ENCODE assay signal across 10 cellular contexts in genomic region chr14:97306785-97307246, GRCh38.
DNase-seq lines count a peak whose midpoint lies in the region; ATAC-seq, FAIRE-seq and TF ChIP-seq lines count a peak whose summit lies in the region.
"Had no signal": no experiment of that assay in that cellular context is flagged by ENCODE, and none has a peak within 500 bp of the region (broad histone marks: within the 10 kb centered on the region; RNA-seq: fewer than 3 reads in every experiment).

No MANE protein-coding gene starts in this region.

- TF ChIP-seq CTCF in GM06990 (IDR thresholded peaks at IDR 0.05; ENCODE audit: insufficient read depth, low read length, poor library complexity, severe bottlenecking), result no peak
- TF ChIP-seq CTCF in astrocyte (IDR thresholded peaks at IDR 0.05; ENCODE audit: insufficient read depth, low read depth, low read length), result no peak
- no peak for TF ChIP-seq CTCF in H9 (conservative IDR thresholded peaks at IDR 0.05)

- H2BK5ac ChIP-seq in H9 (ENCODE audit: insufficient read length, low read length), result no peak overlapping the region

- no peak overlapping the region for H2BK12ac ChIP-seq in H9 (ENCODE audit: insufficient read length, low read depth, low read length)

- H3K14ac ChIP-seq in H9 (ENCODE audit: insufficient read depth, low read length), result no peak overlapping the region

- H3K4me2 ChIP-seq in astrocyte (ENCODE audit: low read length) (peak overlapping the region; percentile 34), H9 (ENCODE audit: insufficient read depth, insufficient read length, low read length) (no peak overlapping the region)

- H3K4ac ChIP-seq in H9 (ENCODE audit: low read depth, low read length), result no peak overlapping the region

- H3K27me3 Mint-ChIP-seq in astrocyte (ENCODE audit: low read depth, unreplicated experiment), result peaks cover 8% of the 10 kb centered on the region
- no peaks in the 10 kb centered on the region; the same call in 1 of the 2 replicates for H3K27me3 Mint-ChIP-seq in H9 (ENCODE audit: low read depth)

- H3K27ac Mint-ChIP-seq in astrocyte (ENCODE audit: unreplicated experiment) (no peak overlapping the region), H9 (no peak overlapping the region)

- H2BK15ac ChIP-seq in H9 (ENCODE audit: low read depth, low read length), result no peak overlapping the region

- H2BK20ac ChIP-seq in H9 (ENCODE audit: low read depth, low read length, poor library complexity, severe bottlenecking), result no peak overlapping the region

- H3K79me1 ChIP-seq in H9 (ENCODE audit: insufficient read depth, low read depth, low read length, poor library complexity, severe bottlenecking), result no peaks in the 10 kb centered on the region

- no peak overlapping the region for H3K4me3 ChIP-seq in GM06990 (replicated peaks; ENCODE audit: low read depth, low read length)
- H3K4me3 ChIP-seq in astrocyte (ENCODE audit: insufficient read depth, low read depth, low read length), result no peak overlapping the region
- H3K4me3 ChIP-seq: SK-N-MC had no signal

- DNase-seq in GM06990 (ENCODE audit: extremely low read depth, insufficient read length) (peak; percentile 61), astrocyte (ENCODE audit: low read depth) (peak; percentile 75), UCSD-AML1 (lab: John Stamatoyannopoulos, UW; ENCODE audit: unreplicated experiment) (no peak), EL (no peak), foreskin melanocyte (no peak), H9 (no peak)
- DNase-seq: right cardiac atrium had no signal

- no peak overlapping the region for H2BK120ac ChIP-seq in H9 (ENCODE audit: low read depth, low read length, poor library complexity, severe bottlenecking)

- H3K36me3 Mint-ChIP-seq in astrocyte (ENCODE audit: low read depth, unreplicated experiment) (peaks cover 3% of the 10 kb centered on the region), H9 (ENCODE audit: insufficient read depth in 1 of 3, low read depth in 3 of 3) (no peaks in the 10 kb centered on the region)

- no peaks in the 10 kb centered on the region for H3K27me3 ChIP-seq in GM06990 (replicated peaks; ENCODE audit: control insufficient read depth, insufficient read depth, low read length)
- H3K27me3 ChIP-seq in astrocyte (ENCODE audit: insufficient read depth, low read length), result no peaks in the 10 kb centered on the region
- H3K27me3 ChIP-seq in H9 (ENCODE audit: insufficient read depth, low read length), result no peaks in the 10 kb centered on the region

- H3K9me3 ChIP-seq in astrocyte (ENCODE audit: insufficient read depth, low read depth, low read length) (no peaks in the 10 kb centered on the region), H9 (ENCODE audit: control insufficient read depth, low read depth, low read length) (no peaks in the 10 kb centered on the region)

- no peak overlapping the region for H3K56ac ChIP-seq in H9 (ENCODE audit: insufficient read length, low read depth, low read length)

- H3K79me2 ChIP-seq in astrocyte (ENCODE audit: insufficient read depth, low read length) (no peaks in the 10 kb centered on the region), H9 (ENCODE audit: insufficient read depth, low read length) (no peaks in the 10 kb centered on the region)

- H3K36me3 ChIP-seq in GM06990 (ENCODE audit: control insufficient read depth, insufficient read depth, low read length), result no peaks in the 10 kb centered on the region
- H3K36me3 ChIP-seq in astrocyte (ENCODE audit: insufficient read depth, low read length), result no peaks in the 10 kb centered on the region

- no peak for FAIRE-seq in astrocyte (lab: Jason Lieb, UNC)

- ATAC-seq in GM19328 (IDR thresholded peaks at IDR 0.05; ENCODE audit: unreplicated experiment) (peak; percentile 42), HG03520 (IDR thresholded peaks at IDR 0.05; ENCODE audit: unreplicated experiment) (peak; percentile 66)
- ATAC-seq: right cardiac atrium had no signal

- H3K23ac ChIP-seq in H9 (ENCODE audit: insufficient read length, low read depth, low read length), result no peak overlapping the region

- H3K9ac ChIP-seq in astrocyte (ENCODE audit: low read length), result no peak overlapping the region
- no peak overlapping the region for H3K9ac ChIP-seq in H9 (ENCODE audit: extremely low read depth, insufficient read length, low read length)

- H3K9me3 Mint-ChIP-seq in astrocyte (ENCODE audit: unreplicated experiment) (peaks cover 2% of the 10 kb centered on the region), H9 (no peaks in the 10 kb centered on the region)

- no peak overlapping the region for H4K5ac ChIP-seq in H9 (ENCODE audit: insufficient read length, low read depth, low read length)

- H3K4me3 Mint-ChIP-seq in astrocyte (ENCODE audit: unreplicated experiment) (no peak overlapping the region), H9 (no peak overlapping the region)

- H4K20me1 ChIP-seq in astrocyte (ENCODE audit: insufficient read depth, low read length), result no peaks in the 10 kb centered on the region
- no peaks in the 10 kb centered on the region for H4K20me1 ChIP-seq in H9 (ENCODE audit: control insufficient read depth, insufficient read depth, insufficient read length)

- no peak overlapping the region for H3K27ac ChIP-seq in astrocyte (ENCODE audit: low read depth, low read length)
- H3K27ac ChIP-seq in H9 (ENCODE audit: insufficient read length, low read depth, low read length), result no peak overlapping the region
- H3K27ac ChIP-seq: SK-N-MC had no signal

- H2AFZ ChIP-seq in astrocyte (ENCODE audit: low read depth, low read length) (no peak overlapping the region), H9 (ENCODE audit: low read length) (no peak overlapping the region)

- H3K4me1 ChIP-seq in astrocyte (ENCODE audit: insufficient read depth, low read length) (peaks cover 6% of the 10 kb centered on the region), H9 (ENCODE audit: insufficient read depth, low read length) (no peaks in the 10 kb centered on the region)

- H3K4me1 Mint-ChIP-seq in astrocyte (ENCODE audit: low read depth, unreplicated experiment) (peaks cover 2% of the 10 kb centered on the region), H9 (peaks cover 3 to 5% of the 10 kb centered on the region in 2 experiments; a peak in 2 of 4 replicates)

- H4K8ac ChIP-seq in H9 (replicated peaks; ENCODE audit: insufficient read length, low read depth, low read length), result no peak overlapping the region

- no peak overlapping the region for H3T11ph ChIP-seq in H9 (ENCODE audit: low read length)

- no peak overlapping the region for H3K18ac ChIP-seq in H9 (ENCODE audit: insufficient read length, low read depth, low read length)

- H3K23me2 ChIP-seq in H9 (ENCODE audit: insufficient read length, low read depth, low read length, poor library complexity, severe bottlenecking), result no peaks in the 10 kb centered on the region

- H2AK5ac ChIP-seq in H9 (ENCODE audit: insufficient read length, low read length), result no peak overlapping the region

- H4K91ac ChIP-seq in H9 (ENCODE audit: insufficient read length, low read depth, low read length), result no peak overlapping the region

- no CpG with 5 or more reads among the region's 4 CpGs for WGBS in H9 (ENCODE audit: extremely low coverage, insufficient read length, low lambda C conversion rate)

Comparison
In these comparisons a context has a peak if more than half of its experiments do, and no peak if none do; other contexts are left out.
1. DNase-seq: peak in GM06990 (single experiment) and astrocyte (single experiment); none in UCSD-AML1 (single experiment), EL (single experiment), foreskin melanocyte (single experiment) and H9 (single experiment).